In genomic region chr5:95624368-95624767, GRCh38 we compare ENCODE assay signal across 10 cellular contexts. TPM values are rescaled to one million over a fixed set of nuclear protein-coding genes. Genes with fewer than 3 reads are reported as not detected.
"Had no signal": no experiment of that assay in that cellular context is flagged by ENCODE, and none has a peak within 500 bp of the region (broad histone marks: within the 10 kb centered on the region; RNA-seq: fewer than 3 reads in every experiment).

No MANE protein-coding gene starts in this region.

- ATAC-seq: GM23338 had no signal

- H3K9ac ChIP-seq: KMS-11 had no signal

- FAIRE-seq: H54, HTR-8/SVneo had no signal

- H3K27ac ChIP-seq: KMS-11 had no signal

- H3K4me3 ChIP-seq: GM23338 had no signal

- DNase-seq: H9, HCEC 1CT, IMR-90, Karpas-422, KBM-7 had no signal

- H3K4me3 Mint-ChIP-seq: GM23338, H9 had no signal

- H3K27ac Mint-ChIP-seq: GM23338, H9 had no signal

- H3K4me2 ChIP-seq: GM23338, KMS-11 had no signal

- H2AFZ ChIP-seq: GM23338 had no signal

RNA-seq across cellular contexts. Expression of gene GPR150, which starts 4.5 kb away (rescaled TPM):
- total RNA-seq: H9, HT-29 had no signal

RNA-seq across cellular contexts. Expression of gene SPATA9, which starts 58.4 kb away (rescaled TPM):
- total RNA-seq: GM23338, H9, HT-29 had no signal
- polyA plus RNA-seq: GM23338 had no signal
